In genomic region chr4:139617702-139618490, GRCh38 we compare ENCODE assay signal across 10 cellular contexts. TPM values are rescaled to one million over a fixed set of nuclear protein-coding genes. Genes with fewer than 3 reads are reported as not detected.
DNase-seq lines count a peak whose midpoint lies in the region; ATAC-seq, FAIRE-seq and TF ChIP-seq lines count a peak whose summit lies in the region.
"Had no signal": no experiment of that assay in that cellular context is flagged by ENCODE, and none has a peak within 500 bp of the region (broad histone marks: within the 10 kb centered on the region; RNA-seq: fewer than 3 reads in every experiment).

No MANE protein-coding gene starts in this region.

- H3K9me3 ChIP-seq in A549 (no peaks in the 10 kb centered on the region), gastroesophageal sphincter (no peaks in the 10 kb centered on the region), T-helper 17 cell (ENCODE audit: control insufficient read depth, low read length, poor library complexity, severe bottlenecking) (no peaks in the 10 kb centered on the region)

- H3K4me2 ChIP-seq in A549, result no peak overlapping the region

- H3K36me3 ChIP-seq in gastroesophageal sphincter, result no peaks in the 10 kb centered on the region

- CTCF ChIA-PET in A549 (lab: Yijun Ruan, JAX), result interaction anchor here (0.5 to 5.9 kb wide), 13 partner anchors 9 to 108 kb away, joined by 3 to 64 read pairs (median 4); no protein-coding TSS in a partner anchor

- FAIRE-seq in A549 (lab: Jason Lieb, UNC), result no peak
- peak; percentile 11 for FAIRE-seq in TTC549 (lab: Jason Lieb, UNC)

- no peak overlapping the region for H3K4me3 ChIP-seq in A549
- no peak overlapping the region for H3K4me3 ChIP-seq in gastroesophageal sphincter

- H3K4me3 Mint-ChIP-seq in T-helper 2 cell treated with Interferon-gamma antibody and Interleukin-4, amounts not matched to agents 5 μg/mL and 100 μg/mL, for 36 hours, result no peak overlapping the region
- H3K4me3 Mint-ChIP-seq in T-helper 17 cell, result no peak overlapping the region

- TF ChIP-seq POLR2A in A549 (IDR thresholded peaks at IDR 0.05; ENCODE audit: low read length) (no peak), gastroesophageal sphincter (IDR thresholded peaks at IDR 0.05) (no peak)

- peaks cover 5% of the 10 kb centered on the region for H3K27me3 Mint-ChIP-seq in T-helper 2 cell treated with Interferon-gamma antibody and Interleukin-4, amounts not matched to agents 5 μg/mL and 100 μg/mL, for 36 hours (ENCODE audit: low read depth)
- H3K27me3 Mint-ChIP-seq in T-helper 17 cell, result peaks cover 9% of the 10 kb centered on the region

- no peaks in the 10 kb centered on the region for H3K4me1 Mint-ChIP-seq in T-helper 2 cell treated with Interferon-gamma antibody and Interleukin-4, amounts not matched to agents 5 μg/mL and 100 μg/mL, for 36 hours (ENCODE audit: low read depth)
- peaks cover 3% of the 10 kb centered on the region for H3K4me1 Mint-ChIP-seq in T-helper 17 cell

- no peaks in the 10 kb centered on the region for H3K4me1 ChIP-seq in A549
- H3K4me1 ChIP-seq in gastroesophageal sphincter, result no peaks in the 10 kb centered on the region

- no peaks in the 10 kb centered on the region for H3K9me3 Mint-ChIP-seq in T-helper 2 cell treated with Interferon-gamma antibody and Interleukin-4, amounts not matched to agents 5 μg/mL and 100 μg/mL, for 36 hours

- peak in 1 of 2 experiments; percentile 37 for DNase-seq in A549 (ENCODE audit: low read depth in 1 of 2, low spot score in 1 of 2)
- DNase-seq in HCEC 1CT, result peak; percentile 3
- no peak for DNase-seq in ureter (ENCODE audit: low spot score)
- DNase-seq in T-helper 2 cell treated with Interferon-gamma antibody and Interleukin-4, amounts not matched to agents 5 μg/mL and 100 μg/mL, for 36 hours (ENCODE audit: low spot score), result no peak
- DNase-seq in T-helper 17 cell, result no peak
- DNase-seq: activated T-cell treated with anti-CD3 and anti-CD28 coated beads, Interleukin-2, amount 50 U/mL, for 1 hour; NCI-H187 had no signal

- TF ChIP-seq CTCF in A549 (IDR thresholded peaks at IDR 0.05) (0 out of 3 replicates have a peak, but pooled peaks have one; percentile 11), gastroesophageal sphincter (IDR thresholded peaks at IDR 0.05) (peak; percentile 25 to 41 (median 28))

- no peak for TF ChIP-seq RAD21 in A549 (conservative IDR thresholded peaks at IDR 0.05 in 1 of 2, IDR thresholded peaks at IDR 0.05 in 1 of 2)

- TF ChIP-seq EP300 in A549 (IDR thresholded peaks at IDR 0.05) (no peak), gastroesophageal sphincter (IDR thresholded peaks at IDR 0.05) (no peak)

- H3K27ac ChIP-seq in A549, result no peak overlapping the region
- H3K27ac ChIP-seq in gastroesophageal sphincter, result no peak overlapping the region

- WGBS in A549 (ENCODE audit: missing lambda C conversion rate), result 57% methylated on average over 7 of the region's 7 CpGs
- WGBS in gastroesophageal sphincter (ENCODE audit: low coverage in 1 of 2), 2 donors, result 40 to 43% methylated on average over 7 of the region's 7 CpGs

- no peaks in the 10 kb centered on the region for H3K27me3 ChIP-seq in gastroesophageal sphincter

- POLR2A ChIA-PET in A549 (lab: Yijun Ruan, JAX), result no interaction called here

- H3K27ac Mint-ChIP-seq in T-helper 2 cell treated with Interferon-gamma antibody and Interleukin-4, amounts not matched to agents 5 μg/mL and 100 μg/mL, for 36 hours, result no peak overlapping the region
- no peak overlapping the region for H3K27ac Mint-ChIP-seq in T-helper 17 cell

- peak in 1 of 2 experiments; percentile 87; a peak in 4 of 6 replicates for ATAC-seq in A549
- no peak for ATAC-seq in gastroesophageal sphincter
- no peak for ATAC-seq in HG03342 (IDR thresholded peaks at IDR 0.05; ENCODE audit: unreplicated experiment)
- ATAC-seq in T-helper 17 cell, result no peak

- H3K36me3 Mint-ChIP-seq in T-helper 2 cell treated with Interferon-gamma antibody and Interleukin-4, amounts not matched to agents 5 μg/mL and 100 μg/mL, for 36 hours (ENCODE audit: low read depth), result no peaks in the 10 kb centered on the region
- H3K36me3 Mint-ChIP-seq in T-helper 17 cell (ENCODE audit: low read depth), result no peaks in the 10 kb centered on the region

TF ChIP-seq in A549, 52 proteins besides CTCF, POLR2A, EP300 and RAD21:
- TF ChIP-seq PHF8 (IDR thresholded peaks at IDR 0.05; ENCODE audit: borderline replicate concordance, low read depth), result no peak
- TF ChIP-seq SREBF2 (IDR thresholded peaks at IDR 0.05), result no peak
- no peak for TF ChIP-seq JUN (IDR thresholded peaks at IDR 0.05)
- TF ChIP-seq TP53 (CRISPR knock-in tag; IDR thresholded peaks at IDR 0.05), result no peak
- TF ChIP-seq EHF (CRISPR knock-in tag; IDR thresholded peaks at IDR 0.05), result no peak
- no peak for TF ChIP-seq ZSCAN20 (CRISPR knock-in tag; IDR thresholded peaks at IDR 0.05)
- TF ChIP-seq MYC (IDR thresholded peaks at IDR 0.05; ENCODE audit: borderline replicate concordance, low read length), result no peak
- no peak for TF ChIP-seq RARB (CRISPR knock-in tag; IDR thresholded peaks at IDR 0.05)
TF ChIP-seq in A549: peak in this region for 0.

RNA-seq across cellular contexts. Expression of gene MGST2, which starts 47.7 kb away (rescaled TPM):
- polyA plus RNA-seq in A549 (2011; rRNA removed) (61.1 and 62.1 TPM in 2 replicates), A549 (2017; fragmentation: RNase III; extraction: RNeasy Plus Mini Kit Qiagen cat#74134 plus additional on column Dnase treatment) (44.0 to 45.7 TPM (median 45.0 TPM) in 3 replicates)
- polyA plus RNA-seq in A549 (2012; cell fraction: cytosol; rRNA removed), result 22.9 and 26.6 TPM in 2 replicates
- polyA plus RNA-seq in A549 (2012; cell fraction: nucleus; rRNA removed), result 12.1 and 21.3 TPM in 2 replicates
- polyA minus RNA-seq in A549 (2011; rRNA and poly(A)+ RNA removed), result 9.5 and 14.6 TPM in 2 replicates
- total RNA-seq in gastroesophageal sphincter (10 to 100 TPM; 26.5 to 53.9 (median 38.5) TPM), ureter (135 TPM), T-helper 17 cell (1 to 10 TPM; 1.6 to 3.1 TPM)

Comparison
In these comparisons a context has a peak if more than half of its experiments do, and no peak if none do; other contexts are left out.
1. RNA of gene MGST2, which starts 47.7 kb away (total RNA-seq): 135 TPM in ureter (single experiment) and 26.5 to 53.9 TPM in gastroesophageal sphincter; 1.6 to 3.1 TPM in T-helper 17 cell; every median in the first group is over 4 times any median in the second.